Comparison of ENCODE assay signal across 9 cellular contexts in the genomic region with DNA sequence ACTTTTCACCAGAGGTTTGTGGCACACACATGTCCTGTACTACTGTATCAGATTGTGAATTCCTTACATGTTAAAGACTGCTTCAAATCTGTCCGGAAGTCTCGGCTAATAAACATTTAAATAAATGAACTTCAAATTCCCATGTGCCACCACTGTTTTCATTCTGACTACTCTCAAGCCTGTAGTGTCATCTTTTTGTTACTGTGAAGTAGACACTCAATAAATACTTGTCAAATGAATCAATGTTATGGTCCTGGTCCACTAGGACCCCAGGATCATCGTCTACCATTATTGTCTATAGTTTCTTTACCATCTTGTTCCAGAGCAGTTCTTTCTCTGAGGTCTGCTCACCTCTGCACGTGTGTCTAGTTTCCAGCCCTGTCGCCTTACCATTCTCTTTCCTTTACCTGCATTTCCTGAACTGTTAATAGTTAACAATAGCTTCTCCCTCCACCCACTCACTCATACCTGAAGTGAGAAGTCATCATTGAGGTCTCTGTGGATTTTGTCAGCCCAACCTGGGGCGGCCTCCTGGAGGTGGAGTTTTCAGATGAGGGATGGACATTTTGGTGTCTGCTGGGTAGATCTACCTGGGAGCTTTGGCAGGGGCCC.
DNase-seq lines count a peak whose midpoint lies in the region; ATAC-seq and TF ChIP-seq lines count a peak whose summit lies in the region.
"Had no signal": no experiment of that assay in that cellular context is flagged by ENCODE, and none has a peak within 500 bp of the region (broad histone marks: within the 10 kb centered on the region; RNA-seq: fewer than 3 reads in every experiment).

No MANE protein-coding gene starts in this region.

- TF ChIP-seq EP300 in transverse colon (IDR thresholded peaks at IDR 0.05; ENCODE audit: low read depth): no peak

- H3K27ac ChIP-seq in heart right ventricle (peak overlapping the region in 9 of 10 donors; percentile 10 to 88 (median 71)), left lung (peak overlapping the region in 1 of 2 donors; percentile 30), transverse colon (peak overlapping the region; percentile 69 to 87 (median 81)), tibial artery (peak overlapping the region in 1 of 2 donors; percentile 54)

- TF ChIP-seq CTCF in heart right ventricle (IDR thresholded peaks at IDR 0.05) (no peak), left lung (IDR thresholded peaks at IDR 0.05) (no peak), transverse colon (IDR thresholded peaks at IDR 0.05) (no peak), tibial artery (IDR thresholded peaks at IDR 0.05) (no peak)

- WGBS in heart right ventricle, 2 donors: 85 to 88% methylated on average over 6 of the region's 6 CpGs
- WGBS in transverse colon (ENCODE audit: low coverage in 1 of 2), 2 donors: 61 to 73% methylated on average over 3 to 6 of the region's 6 CpGs

- peak overlapping the region; percentile 74 for H3K4me3 Mint-ChIP-seq in activated T-helper 17 cell treated with anti-CD3 and anti-CD28 coated beads, Interleukin-2, amount 50 U/mL, for 72 hours

- TF ChIP-seq POLR2A in transverse colon (IDR thresholded peaks at IDR 0.05): no peak

- no peaks in the 10 kb centered on the region for H3K27me3 ChIP-seq in heart right ventricle
- H3K27me3 ChIP-seq in left lung: no peaks in the 10 kb centered on the region
- H3K27me3 ChIP-seq in transverse colon: no peaks in the 10 kb centered on the region
- H3K27me3 ChIP-seq in tibial artery: no peaks in the 10 kb centered on the region

- no peak overlapping the region for H3K4me3 ChIP-seq in heart right ventricle
- H3K4me3 ChIP-seq in left lung: no peak overlapping the region
- no peak overlapping the region for H3K4me3 ChIP-seq in transverse colon
- H3K4me3 ChIP-seq in tibial artery: no peak overlapping the region

- H3K9me3 Mint-ChIP-seq in activated T-helper 17 cell treated with anti-CD3 and anti-CD28 coated beads, Interleukin-2, amount 50 U/mL, for 72 hours: no peaks in the 10 kb centered on the region

- peak overlapping the region; percentile 91 for H3K27ac Mint-ChIP-seq in activated T-helper 17 cell treated with anti-CD3 and anti-CD28 coated beads, Interleukin-2, amount 50 U/mL, for 72 hours

- H3K36me3 Mint-ChIP-seq in activated T-helper 17 cell treated with anti-CD3 and anti-CD28 coated beads, Interleukin-2, amount 50 U/mL, for 72 hours (ENCODE audit: low read depth): peaks cover 93% of the 10 kb centered on the region

- peaks cover 37 to 96% (median 88%) of the 10 kb centered on the region in 9 donors for H3K4me1 ChIP-seq in heart right ventricle
- H3K4me1 ChIP-seq in left lung: peaks cover 54 to 91% of the 10 kb centered on the region in 2 donors
- H3K4me1 ChIP-seq in transverse colon: peaks cover 66 to 81% (median 74%) of the 10 kb centered on the region in 4 donors
- H3K4me1 ChIP-seq in tibial artery: peaks cover 12 to 84% (median 72%) of the 10 kb centered on the region in 4 donors

- in situ Hi-C loops in transverse colon (cut with MboI; ENCODE audit: low pct_ligation_motif_present in 1 of 4, low pct_unique_long_range_greater_than_20kb in 1 of 4, low sequenced_read_pairs in 3 of 4): no loop called here

- H3K4me1 Mint-ChIP-seq in activated T-helper 17 cell treated with anti-CD3 and anti-CD28 coated beads, Interleukin-2, amount 50 U/mL, for 72 hours: peaks cover 78% of the 10 kb centered on the region

- ATAC-seq in heart right ventricle (no peak), left lung (peak; percentile 13), GM18517 (IDR thresholded peaks at IDR 0.05; ENCODE audit: unreplicated experiment) (no peak), HG03457 (IDR thresholded peaks at IDR 0.05; ENCODE audit: unreplicated experiment) (no peak)
- ATAC-seq in activated T-helper 17 cell treated with anti-CD3 and anti-CD28 coated beads, Interleukin-2, amount 50 U/mL, for 72 hours (replicated peaks): peak; percentile 62
- ATAC-seq: left lobe of liver had no signal

- H3K9me3 ChIP-seq in heart right ventricle (no peaks in the 10 kb centered on the region), left lung (no peaks in the 10 kb centered on the region), transverse colon (no peaks in the 10 kb centered on the region), tibial artery (no peaks in the 10 kb centered on the region)

- H3K27me3 Mint-ChIP-seq in activated T-helper 17 cell treated with anti-CD3 and anti-CD28 coated beads, Interleukin-2, amount 50 U/mL, for 72 hours: no peaks in the 10 kb centered on the region

- peaks cover 0 to 8% (median 0%) of the 10 kb centered on the region in 9 donors for H3K36me3 ChIP-seq in heart right ventricle
- H3K36me3 ChIP-seq in left lung: no peaks in the 10 kb centered on the region
- no peaks in the 10 kb centered on the region for H3K36me3 ChIP-seq in transverse colon
- H3K36me3 ChIP-seq in tibial artery: peaks cover 0 to 10% (median 0%) of the 10 kb centered on the region in 3 donors

- DNase-seq in heart right ventricle: no peak
- DNase-seq in cardiac septum (ENCODE audit: low spot score): no peak
- peak in 1 of 2 donors; percentile 22 for DNase-seq in left lung
- DNase-seq in transverse colon: no peak
- DNase-seq in tibial artery: no peak

- intact Hi-C loops in heart right ventricle (cut with DNase I) (loop anchor here in 3 of 10 donors (5.0 kb wide), 2 partner anchors 36 to 41 kb away; no protein-coding TSS in a partner anchor), cardiac septum (cut with DNase I) (no loop called here), left lung (cut with DNase I) (no loop called here), transverse colon (cut with DNase I; ENCODE audit: low total_unique reads) (no loop called here), tibial artery (cut with DNase I; ENCODE audit: low total_unique reads) (no loop called here)

Comparison
In these comparisons a context has a peak if more than half of its experiments do, and no peak if none do; other contexts are left out.
1. ATAC-seq: peak in activated T-helper 17 cell treated with anti-CD3 and anti-CD28 coated beads, Interleukin-2, amount 50 U/mL, for 72 hours (single experiment) and left lung (single experiment); none in heart right ventricle (0 of 8), GM18517 (single experiment) and HG03457 (single experiment).